12 cellular contexts compared by ENCODE assay signal in genomic region chr7:50684011-50684701, GRCh38.
"Had no signal": no experiment of that assay in that cellular context is flagged by ENCODE, and none has a peak within 500 bp of the region (broad histone marks: within the 10 kb centered on the region; RNA-seq: fewer than 3 reads in every experiment).

No MANE protein-coding gene starts in this region.

- H3K27ac ChIP-seq: foreskin keratinocyte had no signal

- H3K36me3 Mint-ChIP-seq: activated naive CD4-positive, alpha-beta T cell treated with anti-CD3 and anti-CD28 coated beads, Interleukin-2, amount 50 U/mL, for 24 hours; natural killer cell treated with Interleukin-12 subunit alpha and Interleukin-12 subunit beta and Interleukin-15 and Interleukin-18, amount 100 ng/mL, for 72 hours had no signal

- H3K27me3 ChIP-seq: foreskin keratinocyte, tibial artery had no signal

- ATAC-seq: activated CD4-positive, CD25-positive, alpha-beta regulatory T cell treated with anti-CD3 and anti-CD28 coated beads, Interleukin-2, amount 50 U/mL, for 24 hours; foreskin keratinocyte; natural killer cell treated with Interleukin-12 subunit alpha and Interleukin-12 subunit beta and Interleukin-15 and Interleukin-18, amount 100 ng/mL, for 72 hours had no signal

- H3K27ac Mint-ChIP-seq: activated naive CD4-positive, alpha-beta T cell treated with anti-CD3 and anti-CD28 coated beads, Interleukin-2, amount 50 U/mL, for 24 hours; natural killer cell treated with Interleukin-12 subunit alpha and Interleukin-12 subunit beta and Interleukin-15 and Interleukin-18, amount 100 ng/mL, for 72 hours had no signal

- H3K9me3 ChIP-seq: tibial artery had no signal

- H3K4me1 ChIP-seq: foreskin keratinocyte had no signal

- H3K9me3 Mint-ChIP-seq: activated naive CD4-positive, alpha-beta T cell treated with anti-CD3 and anti-CD28 coated beads, Interleukin-2, amount 50 U/mL, for 24 hours; natural killer cell treated with Interleukin-12 subunit alpha and Interleukin-12 subunit beta and Interleukin-15 and Interleukin-18, amount 100 ng/mL, for 72 hours had no signal

- H3K4me1 Mint-ChIP-seq: activated naive CD4-positive, alpha-beta T cell treated with anti-CD3 and anti-CD28 coated beads, Interleukin-2, amount 50 U/mL, for 24 hours had no signal

- H3K4me3 Mint-ChIP-seq: activated naive CD4-positive, alpha-beta T cell treated with anti-CD3 and anti-CD28 coated beads, Interleukin-2, amount 50 U/mL, for 24 hours; natural killer cell treated with Interleukin-12 subunit alpha and Interleukin-12 subunit beta and Interleukin-15 and Interleukin-18, amount 100 ng/mL, for 72 hours had no signal

- H3K27me3 Mint-ChIP-seq: activated naive CD4-positive, alpha-beta T cell treated with anti-CD3 and anti-CD28 coated beads, Interleukin-2, amount 50 U/mL, for 24 hours had no signal

- DNase-seq: activated T-cell treated with anti-CD3 and anti-CD28 coated beads, Interleukin-2, amount 50 U/mL, for 1 hour; central memory CD4-positive, alpha-beta T cell; cortex of kidney; foreskin keratinocyte; occipital lobe; T-helper 2 cell; tibial artery had no signal

- H3K4me3 ChIP-seq: lung, skin epidermis, tibial artery had no signal
